ENCODE assay signal across 8 cellular contexts in the genomic region with DNA sequence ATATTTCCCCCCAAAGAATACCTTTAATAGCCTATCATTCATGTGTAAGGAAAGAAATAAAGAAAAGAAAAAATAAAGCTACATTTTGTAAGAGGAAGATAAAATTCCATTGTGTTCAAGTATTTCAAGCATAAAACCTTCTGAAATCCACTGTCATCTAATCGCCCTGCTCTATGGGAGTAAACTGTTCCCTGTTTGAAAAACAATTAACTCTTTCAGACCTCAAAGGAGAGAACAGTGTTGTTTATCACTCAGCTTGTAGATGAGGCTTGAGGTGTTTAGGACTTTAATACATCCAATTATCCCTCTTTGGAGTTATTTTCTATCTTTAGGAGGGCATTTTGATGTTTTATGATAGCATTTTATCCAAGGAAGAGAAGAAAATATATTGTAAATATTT.
"Had no signal": no experiment of that assay in that cellular context is flagged by ENCODE, and none has a peak within 500 bp of the region (broad histone marks: within the 10 kb centered on the region; RNA-seq: fewer than 3 reads in every experiment).

No MANE protein-coding gene starts in this region.

- FAIRE-seq: K562 had no signal

- H3K9ac ChIP-seq: GM23248 had no signal

- H3K4me1 ChIP-seq: HAP-1 had no signal

- DNase-seq: GM23248, H7, HFFc6, IMR-90 had no signal

- H3K4me3 ChIP-seq: GM23248, HAP-1, K562 had no signal

- H3K27ac ChIP-seq: GM23248, HL-60 had no signal

- H3K9me3 ChIP-seq: HAP-1 had no signal

- ATAC-seq: HCT116, K562 had no signal

- H2AFZ ChIP-seq: GM23248 had no signal

- H3K36me3 ChIP-seq: HAP-1 had no signal
